ENCODE assay signal across 11 cellular contexts in the genomic region with DNA sequence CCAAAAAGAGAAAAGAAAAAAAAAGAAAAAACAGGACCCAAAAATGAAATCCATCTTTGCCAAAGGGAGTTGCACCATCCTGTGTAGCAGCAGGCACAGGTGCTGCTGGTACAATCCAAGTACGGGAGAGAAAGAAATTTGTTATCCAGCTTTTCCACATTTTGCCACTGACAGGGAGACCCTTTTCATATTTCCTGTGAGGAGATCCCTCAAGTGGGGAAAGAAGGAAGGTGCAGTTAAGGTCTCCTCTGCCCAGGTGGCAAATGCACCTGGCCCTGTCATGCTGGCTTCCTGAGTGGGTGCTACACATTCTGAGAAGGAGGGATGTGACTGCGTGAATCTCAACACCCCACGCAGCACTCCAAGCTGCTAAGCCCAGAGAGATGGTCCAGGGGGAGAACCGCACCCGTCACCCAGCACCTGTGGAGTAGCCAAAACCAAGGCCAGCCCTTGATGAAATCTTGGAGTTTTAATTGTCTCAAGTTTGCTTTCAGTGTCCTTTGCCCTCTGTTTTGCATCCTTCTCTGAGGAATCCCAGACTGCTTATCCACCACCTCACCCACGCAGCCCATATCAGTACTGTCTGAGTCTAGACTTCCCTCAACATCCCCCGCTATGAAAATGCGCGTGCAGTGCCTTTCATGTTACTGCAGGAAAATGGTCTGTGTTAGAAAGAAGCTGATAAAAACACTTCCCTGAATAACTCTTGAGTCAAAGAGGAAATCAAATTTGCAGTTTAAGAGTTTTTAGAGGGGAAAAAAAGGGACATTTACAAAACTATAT.
DNase-seq lines count a peak whose midpoint lies in the region; ATAC-seq and TF ChIP-seq lines count a peak whose summit lies in the region.
"Had no signal": no experiment of that assay in that cellular context is flagged by ENCODE, and none has a peak within 500 bp of the region (broad histone marks: within the 10 kb centered on the region; RNA-seq: fewer than 3 reads in every experiment).

No MANE protein-coding gene starts in this region.

- no peak overlapping the region for H3K9ac ChIP-seq in PC-3 (ENCODE audit: low read length)

- DNase-seq in NCI-H510A treated with DMSO at 0.1 percent for 48 hours (lab: John Stamatoyannopoulos, UW) (peak; percentile 5), NCI-H510A (lab: John Stamatoyannopoulos, UW) (no peak), PC-3 (peak; percentile 63), left ventricle myocardium inferior (no peak), progenitor cell of endocrine pancreas (ENCODE audit: low spot score, unreplicated experiment) (no peak)
- DNase-seq: DMS153, Kasumi-1 had no signal

- no peak overlapping the region for H3K27ac ChIP-seq in PC-3 (ENCODE audit: low read length)
- H3K27ac ChIP-seq in left ventricle myocardium inferior (replicated peaks) = peak overlapping the region; percentile 74
- H3K27ac ChIP-seq: A549 had no signal

- BruUV-seq in PC-3 (replicated peaks; lab: Mats Ljungman, UMichigan) = no TSS peak

- intact Hi-C loops in PC-3 (cut with micrococcal nuclease) = loop anchor here (1.0 to 10.0 kb wide), 3 partner anchors 140 to 624 kb away; no protein-coding TSS in a partner anchor
- intact Hi-C loops in left ventricle myocardium inferior (cut with micrococcal nuclease) = no loop called here

- no peaks in the 10 kb centered on the region for H3K9me2 ChIP-seq in PC-3 (replicated peaks; ENCODE audit: low read length)

- POLR2A ChIA-PET in PC-3 (lab: Charles Lee; ENCODE audit: unreplicated experiment) = no interaction called here

- H3K9me3 ChIP-seq in PC-3 (ENCODE audit: low read length) (no peaks in the 10 kb centered on the region), left ventricle myocardium inferior (replicated peaks) (peaks cover 4% of the 10 kb centered on the region)
- H3K9me3 ChIP-seq: A549 had no signal

- H3K4me3 Mint-ChIP-seq in progenitor cell of endocrine pancreas (ENCODE audit: low read depth) = no peak overlapping the region

- CTCF ChIA-PET in PC-3 (lab: Charles Lee) = interaction anchor here (0.7 to 0.8 kb wide), 2 partner anchors 17 to 141 kb away, joined by 3 read pairs; a partner anchor contains a TSS

- H3K4me1 ChIP-seq in PC-3 (ENCODE audit: insufficient read depth, low read length) (0 out of 2 replicates have a peak, but pooled peaks cover 4% of the 10 kb centered on the region), left ventricle myocardium inferior (peaks cover 42% of the 10 kb centered on the region)

- no peaks in the 10 kb centered on the region for H3K79me2 ChIP-seq in PC-3 (ENCODE audit: low read length)

- H3K36me3 Mint-ChIP-seq in progenitor cell of endocrine pancreas (ENCODE audit: insufficient read depth) = no peaks in the 10 kb centered on the region

- TF ChIP-seq CTCF in PC-3 (conservative IDR thresholded peaks at IDR 0.05; ENCODE audit: low read depth, low read length) (peak; percentile 58), left ventricle myocardium inferior (IDR thresholded peaks at IDR 0.05; ENCODE audit: borderline replicate concordance) (no peak), progenitor cell of endocrine pancreas (IDR thresholded peaks at IDR 0.05; ENCODE audit: unreplicated experiment) (peak; percentile 35)

- no peaks in the 10 kb centered on the region for H3K36me3 ChIP-seq in PC-3 (ENCODE audit: low read depth, low read length)
- H3K36me3 ChIP-seq in left ventricle myocardium inferior = no peaks in the 10 kb centered on the region

- H3F3A ChIP-seq in PC-3 (ENCODE audit: low read length, unreplicated experiment) = no peaks in the 10 kb centered on the region

- peak; percentile 68 for ATAC-seq in PC-3
- ATAC-seq in GM21447 (IDR thresholded peaks at IDR 0.05; ENCODE audit: unreplicated experiment) = no peak
- no peak for ATAC-seq in GM18870 (IDR thresholded peaks at IDR 0.05; ENCODE audit: unreplicated experiment)
- no peak for ATAC-seq in GM21528 (IDR thresholded peaks at IDR 0.05; ENCODE audit: low FRiP score, unreplicated experiment)
- ATAC-seq: A549 had no signal

- H3K27me3 ChIP-seq in PC-3 (ENCODE audit: low read length) (no peaks in the 10 kb centered on the region), left ventricle myocardium inferior (ENCODE audit: low read depth) (no peaks in the 10 kb centered on the region)

- H4K20me1 ChIP-seq in PC-3 (ENCODE audit: low read length) = no peaks in the 10 kb centered on the region

- no peak overlapping the region for H3K4me3 ChIP-seq in PC-3 (ENCODE audit: low read length)
- no peak overlapping the region for H3K4me3 ChIP-seq in left ventricle myocardium inferior
- H3K4me3 ChIP-seq: A549 had no signal

- no peak overlapping the region for H3K4me2 ChIP-seq in PC-3 (ENCODE audit: low read length)
- H3K4me2 ChIP-seq: A549 had no signal

- H3K27me3 Mint-ChIP-seq in progenitor cell of endocrine pancreas = peaks cover 32% of the 10 kb centered on the region

- no peaks in the 10 kb centered on the region for H3K9me3 Mint-ChIP-seq in progenitor cell of endocrine pancreas (ENCODE audit: low read depth)

- H2AFZ ChIP-seq in PC-3 (ENCODE audit: low read length) = no peak overlapping the region; the same call in 1 of the 2 replicates

- no peak overlapping the region for H3K27ac Mint-ChIP-seq in progenitor cell of endocrine pancreas

- peaks cover 9% of the 10 kb centered on the region for H3K4me1 Mint-ChIP-seq in progenitor cell of endocrine pancreas (ENCODE audit: low read depth)

Comparison
In these comparisons a context has a peak if more than half of its experiments do, and no peak if none do; other contexts are left out.
1. DNase-seq: peak in NCI-H510A treated with DMSO at 0.1 percent for 48 hours (single experiment) and PC-3 (single experiment); none in NCI-H510A (single experiment), left ventricle myocardium inferior (single experiment) and progenitor cell of endocrine pancreas (single experiment).